Comparison of ENCODE assay signal across 11 cellular contexts in the genomic region with DNA sequence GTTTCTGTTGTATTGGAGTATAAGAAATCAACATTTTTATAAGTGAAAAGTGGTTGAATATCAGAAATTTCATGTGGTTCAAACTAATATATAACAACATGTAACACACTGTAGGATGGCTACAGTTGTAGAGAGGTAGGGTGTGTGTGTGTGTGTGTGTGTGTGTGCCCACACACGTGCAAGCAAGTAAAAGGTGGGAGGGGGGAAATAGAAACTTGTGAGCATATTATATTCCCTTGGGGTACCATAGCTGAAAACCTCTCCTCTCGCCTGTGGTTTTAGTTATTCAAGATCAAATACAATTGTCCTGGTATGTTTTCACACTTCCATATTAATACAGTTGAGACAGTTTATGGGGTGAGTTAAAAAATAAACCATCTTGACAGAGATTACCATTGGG.
"Had no signal": no experiment of that assay in that cellular context is flagged by ENCODE, and none has a peak within 500 bp of the region (broad histone marks: within the 10 kb centered on the region; RNA-seq: fewer than 3 reads in every experiment).

No MANE protein-coding gene starts in this region.

- DNase-seq: activated CD4-positive, alpha-beta T cell treated with anti-CD3 and anti-CD28 coated beads, Interleukin-2, amount 50 U/mL, for 4 hours; activated naive CD4-positive, alpha-beta T cell treated with anti-CD3 and anti-CD28 coated beads, Interleukin-2, amount 50 U/mL, for 16 hours; activated T-cell treated with anti-CD3 and anti-CD28 coated beads, Interleukin-2, amount 50 U/mL, for 1 hour; adrenal gland; left lung; pancreas; stimulated activated CD4-positive, alpha-beta T cell treated with anti-CD3 and anti-CD28 coated beads, Interleukin-15, amount 100 ng/mL, for 24 hours; stomach had no signal

- H3K36me3 ChIP-seq: adrenal gland, vagina had no signal

- H3K4me3 ChIP-seq: body of pancreas, left lung, pancreas, stomach, thyroid gland, vagina had no signal

- H3K27ac ChIP-seq: left lung, pancreas, vagina had no signal

- H3K27me3 ChIP-seq: adrenal gland, body of pancreas, left lung, pancreas, stomach, thyroid gland, vagina had no signal

- H3K9me3 ChIP-seq: adrenal gland, body of pancreas, left lung, pancreas, stomach, thyroid gland, vagina had no signal
